Comparison of ENCODE assay signal across 31 cellular contexts in genomic region chr10:7580520-7580919, GRCh38.
"Had no signal": no experiment of that assay in that cellular context is flagged by ENCODE, and none has a peak within 500 bp of the region (broad histone marks: within the 10 kb centered on the region; RNA-seq: fewer than 3 reads in every experiment).

No MANE protein-coding gene starts in this region.

- H3K36me3 ChIP-seq: ascending aorta, breast epithelium, cardiac muscle cell, colonic mucosa had no signal

- H3K27me3 Mint-ChIP-seq: activated CD4-positive, alpha-beta memory T cell treated with anti-CD3 and anti-CD28 coated beads for 36 hours; activated CD4-positive, alpha-beta T cell treated with anti-CD3 and anti-CD28 coated beads for 36 hours; activated T-cell treated with anti-CD3 and anti-CD28 coated beads, Interleukin-2, amount 50 U/mL, for 24 hours; dendritic cell treated with granulocyte-macrophage colony-stimulating factor and Interleukin-4, amounts not matched to agents 40 ng/mL and 50 ng/mL, for 4 days had no signal

- H3K4me3 ChIP-seq: ascending aorta, breast epithelium, cardiac muscle cell, colonic mucosa, dorsolateral prefrontal cortex, esophagus squamous epithelium, gastroesophageal sphincter, heart right ventricle had no signal

- H3K27ac Mint-ChIP-seq: activated B cell treated with CpG ODN at 0.5 μM for 24 hours; activated CD4-positive, alpha-beta memory T cell treated with anti-CD3 and anti-CD28 coated beads for 36 hours; activated CD4-positive, alpha-beta T cell treated with anti-CD3 and anti-CD28 coated beads for 36 hours; activated CD4-positive, alpha-beta T cell treated with anti-CD3 and anti-CD28 coated beads, Interleukin-2, amount 10 ng/mL, durations not matched to agents 24 days and 14 days; activated naive CD4-positive, alpha-beta T cell treated with anti-CD3 and anti-CD28 coated beads, Interleukin-2, amount 10 ng/mL, durations not matched to agents 7 days and 5 days; activated naive CD4-positive, alpha-beta T cell treated with anti-CD3 and anti-CD28 coated beads, Interleukin-2, amount 50 U/mL, for 72 hours; activated naive CD8-positive, alpha-beta T cell treated with anti-CD3 and anti-CD28 coated beads, Interleukin-2, amount 10 ng/mL, durations not matched to agents 7 days and 5 days; activated T-cell treated with anti-CD3 and anti-CD28 coated beads, Interleukin-2, amount 50 U/mL, for 24 hours; activated T-cell treated with anti-CD3 and anti-CD28 coated beads, Interleukin-2, amount 50 U/mL, for 72 hours; brain; dendritic cell treated with granulocyte-macrophage colony-stimulating factor and Interleukin-4, amounts not matched to agents 40 ng/mL and 50 ng/mL, for 4 days; effector memory CD8-positive, alpha-beta T cell had no signal

- H3K4me1 Mint-ChIP-seq: activated B cell treated with CpG ODN at 0.5 μM for 24 hours; activated CD4-positive, alpha-beta T cell treated with anti-CD3 and anti-CD28 coated beads, Interleukin-2, amount 10 ng/mL, durations not matched to agents 24 days and 14 days; brain had no signal

- H3K9me3 ChIP-seq: ascending aorta, breast epithelium, colonic mucosa, esophagus squamous epithelium, gastroesophageal sphincter, heart right ventricle had no signal

- H3K27ac ChIP-seq: ascending aorta, breast epithelium, cardiac muscle cell, colonic mucosa, epithelial cell of prostate, esophagus squamous epithelium, gastroesophageal sphincter, heart right ventricle, VCaP had no signal

- ATAC-seq: activated CD4-positive, alpha-beta T cell treated with anti-CD3 and anti-CD28 coated beads for 36 hours; activated CD4-positive, CD25-positive, alpha-beta regulatory T cell treated with anti-CD3 and anti-CD28 coated beads, Interleukin-2, amount 50 U/mL, for 24 hours; activated naive CD4-positive, alpha-beta T cell treated with anti-CD3 and anti-CD28 coated beads, Interleukin-2, amount 50 U/mL, for 72 hours; activated T-cell treated with anti-CD3 and anti-CD28 coated beads, Interleukin-2, amount 50 U/mL, for 72 hours; effector memory CD8-positive, alpha-beta T cell; gastroesophageal sphincter; heart right ventricle had no signal

- DNase-seq: activated B cell treated with CpG ODN at 0.5 μM for 24 hours; activated CD4-positive, alpha-beta memory T cell treated with anti-CD3 and anti-CD28 coated beads for 36 hours; activated CD4-positive, alpha-beta T cell treated with anti-CD3 and anti-CD28 coated beads for 36 hours; activated CD4-positive, alpha-beta T cell treated with anti-CD3 and anti-CD28 coated beads, Interleukin-2, amount 10 ng/mL, durations not matched to agents 24 days and 14 days; activated CD8-positive, alpha-beta memory T cell treated with anti-CD3 and anti-CD28 coated beads, Interleukin-2, amount 50 U/mL, for 48 hours; activated gamma-delta T cell; activated naive CD4-positive, alpha-beta T cell; activated naive CD4-positive, alpha-beta T cell treated with anti-CD3 and anti-CD28 coated beads, Interleukin-2, amount 10 ng/mL, durations not matched to agents 7 days and 5 days; activated naive CD8-positive, alpha-beta T cell treated with anti-CD3 and anti-CD28 coated beads, Interleukin-2, amount 10 ng/mL, durations not matched to agents 7 days and 5 days; activated T-cell treated with anti-CD3 and anti-CD28 coated beads for 4 hours; activated T-cell treated with anti-CD3 and anti-CD28 coated beads, Interleukin-2, amount 50 U/mL, for 24 hours; activated T-cell treated with anti-CD3 and anti-CD28 coated beads, Interleukin-2, amount 50 U/mL, for 72 hours; central memory CD4-positive, alpha-beta T cell; cerebellar nuclear complex; colonic mucosa; dorsolateral prefrontal cortex; effector memory CD8-positive, alpha-beta T cell; esophagus squamous epithelium; foreskin melanocyte; heart right ventricle; T-helper 2 cell had no signal

- H3K9me3 Mint-ChIP-seq: activated B cell treated with CpG ODN at 0.5 μM for 24 hours; activated CD4-positive, alpha-beta memory T cell treated with anti-CD3 and anti-CD28 coated beads for 36 hours; activated CD4-positive, alpha-beta T cell treated with anti-CD3 and anti-CD28 coated beads, Interleukin-2, amount 10 ng/mL, durations not matched to agents 24 days and 14 days; activated naive CD4-positive, alpha-beta T cell treated with anti-CD3 and anti-CD28 coated beads, Interleukin-2, amount 10 ng/mL, durations not matched to agents 7 days and 5 days; activated naive CD4-positive, alpha-beta T cell treated with anti-CD3 and anti-CD28 coated beads, Interleukin-2, amount 50 U/mL, for 72 hours; activated naive CD8-positive, alpha-beta T cell treated with anti-CD3 and anti-CD28 coated beads, Interleukin-2, amount 10 ng/mL, durations not matched to agents 7 days and 5 days; activated T-cell treated with anti-CD3 and anti-CD28 coated beads, Interleukin-2, amount 50 U/mL, for 24 hours; activated T-cell treated with anti-CD3 and anti-CD28 coated beads, Interleukin-2, amount 50 U/mL, for 72 hours; dendritic cell treated with granulocyte-macrophage colony-stimulating factor and Interleukin-4, amounts not matched to agents 40 ng/mL and 50 ng/mL, for 4 days; effector memory CD8-positive, alpha-beta T cell had no signal

- H3K4me3 Mint-ChIP-seq: activated B cell treated with CpG ODN at 0.5 μM for 24 hours; activated CD4-positive, alpha-beta memory T cell treated with anti-CD3 and anti-CD28 coated beads for 36 hours; activated CD4-positive, alpha-beta T cell treated with anti-CD3 and anti-CD28 coated beads for 36 hours; activated CD4-positive, alpha-beta T cell treated with anti-CD3 and anti-CD28 coated beads, Interleukin-2, amount 10 ng/mL, durations not matched to agents 24 days and 14 days; activated naive CD4-positive, alpha-beta T cell treated with anti-CD3 and anti-CD28 coated beads, Interleukin-2, amount 10 ng/mL, durations not matched to agents 7 days and 5 days; activated naive CD8-positive, alpha-beta T cell treated with anti-CD3 and anti-CD28 coated beads, Interleukin-2, amount 10 ng/mL, durations not matched to agents 7 days and 5 days; activated T-cell treated with anti-CD3 and anti-CD28 coated beads, Interleukin-2, amount 50 U/mL, for 24 hours; activated T-cell treated with anti-CD3 and anti-CD28 coated beads, Interleukin-2, amount 50 U/mL, for 72 hours; brain; dendritic cell treated with granulocyte-macrophage colony-stimulating factor and Interleukin-4, amounts not matched to agents 40 ng/mL and 50 ng/mL, for 4 days; effector memory CD8-positive, alpha-beta T cell had no signal

- H3K36me3 Mint-ChIP-seq: activated CD4-positive, alpha-beta memory T cell treated with anti-CD3 and anti-CD28 coated beads for 36 hours; activated naive CD4-positive, alpha-beta T cell treated with anti-CD3 and anti-CD28 coated beads, Interleukin-2, amount 10 ng/mL, durations not matched to agents 7 days and 5 days; activated naive CD4-positive, alpha-beta T cell treated with anti-CD3 and anti-CD28 coated beads, Interleukin-2, amount 50 U/mL, for 72 hours; activated naive CD8-positive, alpha-beta T cell treated with anti-CD3 and anti-CD28 coated beads, Interleukin-2, amount 10 ng/mL, durations not matched to agents 7 days and 5 days; brain had no signal

- H3K4me1 ChIP-seq: ascending aorta, breast epithelium, colonic mucosa, esophagus squamous epithelium had no signal

- H3K27me3 ChIP-seq: ascending aorta, breast epithelium, cardiac muscle cell, colonic mucosa, esophagus squamous epithelium, gastroesophageal sphincter, heart right ventricle had no signal
